ENCODE assay signal across 8 cellular contexts in the genomic region with DNA sequence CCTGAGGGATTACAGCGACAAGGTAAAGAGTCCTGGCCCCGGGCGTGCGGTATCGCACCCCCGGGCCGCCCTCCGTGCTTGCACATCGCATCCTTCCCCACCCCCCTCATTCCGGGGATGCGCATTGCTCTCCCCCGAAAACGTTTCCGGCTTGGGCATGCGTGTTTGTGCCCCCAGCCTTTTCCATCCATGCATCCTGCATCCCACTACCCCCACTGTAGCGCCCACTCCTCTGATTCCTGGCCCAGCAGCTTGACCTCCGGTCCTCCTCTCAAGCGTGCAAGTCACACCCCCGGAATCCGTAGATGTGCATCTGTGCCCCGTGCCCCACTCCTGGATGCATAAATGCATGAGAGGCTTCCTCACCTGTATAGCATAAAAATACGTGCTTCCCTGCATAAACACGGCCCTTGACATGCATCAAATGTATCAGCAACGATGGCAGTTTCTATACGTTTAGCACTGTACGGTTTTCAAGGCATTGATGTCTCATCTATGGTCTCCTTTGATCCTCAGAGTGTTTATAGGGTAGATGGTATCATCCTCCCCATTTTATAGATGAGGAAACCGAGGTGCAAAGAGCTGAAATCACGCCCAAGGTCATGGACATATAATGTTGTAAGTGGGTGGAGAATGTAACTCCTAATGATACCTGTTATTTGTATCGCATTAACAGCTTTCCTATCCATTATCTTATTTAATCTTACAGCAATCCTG. TPM values are rescaled to one million over a fixed set of nuclear protein-coding genes. Genes with fewer than 3 reads are reported as not detected.
DNase-seq lines count a peak whose midpoint lies in the region; ATAC-seq and TF ChIP-seq lines count a peak whose summit lies in the region.

No MANE protein-coding gene starts in this region.

- peak overlapping the region; percentile 95 for H3K27ac Mint-ChIP-seq in activated CD4-positive, alpha-beta T cell treated with anti-CD3 and anti-CD28 coated beads, Interleukin-2, amount 10 ng/mL, durations not matched to agents 7 days and 5 days

- peak overlapping the region; percentile 98 for H3K27ac ChIP-seq in right cardiac atrium (ENCODE audit: low read length)
- peak overlapping the region; percentile 78 to 93 (median 88) for H3K27ac ChIP-seq in spleen

- peak; percentile 32 for DNase-seq in activated CD4-positive, alpha-beta T cell treated with anti-CD3 and anti-CD28 coated beads, Interleukin-2, amount 10 ng/mL, durations not matched to agents 7 days and 5 days
- DNase-seq in activated CD4-positive, alpha-beta T cell treated with anti-CD3 and anti-CD28 coated beads for 1 hour: no peak
- DNase-seq in activated CD8-positive, alpha-beta memory T cell treated with anti-CD3 and anti-CD28 coated beads, Interleukin-2, amount 50 U/mL, for 48 hours: peak; percentile 66
- DNase-seq in right cardiac atrium (no peak), spleen (no peak), NAMALWA (ENCODE audit: low spot score) (no peak), putamen (ENCODE audit: low spot score) (no peak)

- H3K4me3 ChIP-seq in right cardiac atrium (ENCODE audit: low read length): peak overlapping the region; percentile 79
- peak overlapping the region; percentile 72 to 94 (median 82) for H3K4me3 ChIP-seq in spleen

- WGBS in right cardiac atrium: 5% methylated on average over 29 of the region's 29 CpGs
- 6 to 13% (median 7%) methylated on average over 17 to 29 of the region's 29 CpGs for WGBS in spleen, 5 donors

- ATAC-seq in HG03135 (IDR thresholded peaks at IDR 0.05; ENCODE audit: unreplicated experiment) (peak; percentile 16), right cardiac atrium (no peak)

- H3K36me3 ChIP-seq in spleen: no peaks in the 10 kb centered on the region

- peaks cover 17% of the 10 kb centered on the region for H3K36me3 Mint-ChIP-seq in activated CD4-positive, alpha-beta T cell treated with anti-CD3 and anti-CD28 coated beads, Interleukin-2, amount 10 ng/mL, durations not matched to agents 7 days and 5 days (ENCODE audit: low read depth)

- POLR2A ChIA-PET in activated CD4-positive, alpha-beta T cell treated with anti-CD3 and anti-CD28 coated beads, Interleukin-2, amount 10 ng/mL, durations not matched to agents 7 days and 5 days (lab: Charles Lee): no interaction called here

- H3K4me1 ChIP-seq in right cardiac atrium (ENCODE audit: control insufficient read depth, insufficient read depth, low read length) (peaks cover 3% of the 10 kb centered on the region), spleen (peaks cover 4 to 58% (median 28%) of the 10 kb centered on the region in 6 donors)

- H3K27me3 Mint-ChIP-seq in activated CD4-positive, alpha-beta T cell treated with anti-CD3 and anti-CD28 coated beads, Interleukin-2, amount 10 ng/mL, durations not matched to agents 7 days and 5 days: peaks cover 4% of the 10 kb centered on the region

- peak in 1 of 11 experiments; percentile 0 for TF ChIP-seq CTCF in spleen (IDR thresholded peaks at IDR 0.05 in 8 of 11, conservative IDR thresholded peaks at IDR 0.05 in 3 of 11)

- H3K27me3 ChIP-seq in right cardiac atrium (ENCODE audit: control insufficient read depth, insufficient read depth) (no peaks in the 10 kb centered on the region), spleen (replicated peaks in 1 of 7) (peaks cover 0 to 14% (median 0%) of the 10 kb centered on the region in 7 donors)

- intact Hi-C loops in right cardiac atrium (cut with DNase I) (no loop called here), spleen (cut with DNase I; ENCODE audit: low total_unique reads) (no loop called here)

- H3K9me3 Mint-ChIP-seq in activated CD4-positive, alpha-beta T cell treated with anti-CD3 and anti-CD28 coated beads, Interleukin-2, amount 10 ng/mL, durations not matched to agents 7 days and 5 days: no peaks in the 10 kb centered on the region

- CTCF ChIA-PET in activated CD4-positive, alpha-beta T cell treated with anti-CD3 and anti-CD28 coated beads, Interleukin-2, amount 10 ng/mL, durations not matched to agents 7 days and 5 days (lab: Charles Lee): interaction anchor here (0.6 to 1.9 kb wide), 5 partner anchors 8 to 1441 kb away, joined by 3 to 6 read pairs (median 3); no protein-coding TSS in a partner anchor

- H3K4me3 Mint-ChIP-seq in activated CD4-positive, alpha-beta T cell treated with anti-CD3 and anti-CD28 coated beads, Interleukin-2, amount 10 ng/mL, durations not matched to agents 7 days and 5 days: peak overlapping the region; percentile 97

- no peak for TF ChIP-seq POLR2A in spleen (IDR thresholded peaks at IDR 0.05)

- H3K9me3 ChIP-seq in right cardiac atrium (ENCODE audit: control insufficient read depth, low read length): no peaks in the 10 kb centered on the region
- no peaks in the 10 kb centered on the region for H3K9me3 ChIP-seq in spleen

- peaks cover 33% of the 10 kb centered on the region for H3K4me1 Mint-ChIP-seq in activated CD4-positive, alpha-beta T cell treated with anti-CD3 and anti-CD28 coated beads, Interleukin-2, amount 10 ng/mL, durations not matched to agents 7 days and 5 days

RNA-seq across cellular contexts. Expression of gene RIC8B, which starts 0.5 kb away (rescaled TPM):
- total RNA-seq in activated CD4-positive, alpha-beta T cell treated with anti-CD3 and anti-CD28 coated beads, Interleukin-2, amount 10 ng/mL, durations not matched to agents 7 days and 5 days: 10 to 100 TPM; 13.6 to 14.0 TPM
- total RNA-seq in right cardiac atrium (10 to 100 TPM; 16.5 to 24.2 (median 21.8) TPM), spleen (10 to 100 TPM in 6 of 7 donors, 1 to 10 TPM in 1; 7.9 to 21.3 (median 17.9) TPM)
- polyA plus RNA-seq in right cardiac atrium (9.0 TPM), spleen (1 to 10 TPM; 1.9 to 3.9 (median 2.4) TPM)

Comparison
In these comparisons a context has a peak if more than half of its experiments do, and no peak if none do; other contexts are left out.
1. DNase-seq: peak in activated CD4-positive, alpha-beta T cell treated with anti-CD3 and anti-CD28 coated beads, Interleukin-2, amount 10 ng/mL, durations not matched to agents 7 days and 5 days (single experiment) and activated CD8-positive, alpha-beta memory T cell treated with anti-CD3 and anti-CD28 coated beads, Interleukin-2, amount 50 U/mL, for 48 hours (single experiment); none in activated CD4-positive, alpha-beta T cell treated with anti-CD3 and anti-CD28 coated beads for 1 hour (single experiment), right cardiac atrium (0 of 3), spleen (single experiment), NAMALWA (single experiment) and putamen (single experiment).